34 cellular contexts compared by ENCODE assay signal in the genomic region with DNA sequence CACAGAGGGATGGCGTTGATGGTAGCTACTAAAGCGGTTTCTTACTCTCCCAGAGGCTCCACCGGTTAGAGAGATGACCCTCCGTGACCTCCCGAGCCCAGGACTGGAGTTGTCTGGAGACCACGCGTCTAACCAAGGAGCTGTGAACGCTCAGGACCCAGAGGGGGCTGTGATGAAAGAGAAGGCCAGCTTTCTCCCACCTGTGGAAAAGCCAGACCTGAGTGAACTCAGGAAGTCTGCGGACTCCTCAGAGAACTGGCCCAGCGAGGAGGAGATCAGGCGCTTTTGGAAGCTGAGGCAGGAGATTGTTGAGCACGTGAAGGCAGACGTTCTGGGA.
"Had no signal": no experiment of that assay in that cellular context is flagged by ENCODE, and none has a peak within 500 bp of the region (broad histone marks: within the 10 kb centered on the region; RNA-seq: fewer than 3 reads in every experiment).

No MANE protein-coding gene starts in this region.

- H3K4me3 Mint-ChIP-seq: activated CD4-positive, alpha-beta memory T cell treated with anti-CD3 and anti-CD28 coated beads for 36 hours; activated CD4-positive, alpha-beta T cell treated with anti-CD3 and anti-CD28 coated beads for 36 hours; activated CD4-positive, alpha-beta T cell treated with anti-CD3 and anti-CD28 coated beads, Interleukin-2, amount 10 ng/mL, durations not matched to agents 24 days and 14 days; activated CD8-positive, alpha-beta memory T cell treated with anti-CD3 and anti-CD28 coated beads, Interleukin-2, amount 10 ng/mL, durations not matched to agents 7 days and 5 days; activated CD8-positive, alpha-beta T cell treated with anti-CD3 and anti-CD28 coated beads, Interleukin-2, amount 10 ng/mL, durations not matched to agents 7 days and 5 days; activated naive CD4-positive, alpha-beta T cell treated with anti-CD3 and anti-CD28 coated beads for 36 hours; activated naive CD4-positive, alpha-beta T cell treated with anti-CD3 and anti-CD28 coated beads, Interleukin-2, amount 50 U/mL, for 24 hours; activated naive CD8-positive, alpha-beta T cell treated with anti-CD3 and anti-CD28 coated beads for 36 hours; activated T-helper 1 cell treated with anti-CD3 and anti-CD28 coated beads, Interleukin-12 subunit alpha, Interleukin-12 subunit beta, Interleukin-2, Interleukin-4 antibody, amounts not matched to agents 30 ng/mL and 10 ng/mL and 1 ng/mL, durations not matched to agents 14 hours and 24 hours and 36 hours; brain; dendritic cell treated with granulocyte-macrophage colony-stimulating factor and Interleukin-4, amounts not matched to agents 40 ng/mL and 50 ng/mL, for 4 days; endodermal cell; T-cell; T-helper 1 cell treated with Interleukin-12 subunit alpha and Interleukin-12 subunit beta and Interleukin-4 antibody, amounts not matched to agents 30 μg/mL and 1 μg/mL, for 36 hours; T-helper 2 cell treated with Interferon-gamma antibody and Interleukin-4, amounts not matched to agents 5 μg/mL and 100 μg/mL, for 36 hours had no signal

- H3K27ac Mint-ChIP-seq: activated CD4-positive, alpha-beta memory T cell treated with anti-CD3 and anti-CD28 coated beads for 36 hours; activated CD4-positive, alpha-beta T cell treated with anti-CD3 and anti-CD28 coated beads, Interleukin-2, amount 10 ng/mL, durations not matched to agents 24 days and 14 days; activated CD8-positive, alpha-beta memory T cell treated with anti-CD3 and anti-CD28 coated beads, Interleukin-2, amount 10 ng/mL, durations not matched to agents 7 days and 5 days; activated CD8-positive, alpha-beta T cell treated with anti-CD3 and anti-CD28 coated beads, Interleukin-2, amount 10 ng/mL, durations not matched to agents 7 days and 5 days; activated naive CD4-positive, alpha-beta T cell treated with anti-CD3 and anti-CD28 coated beads for 36 hours; activated naive CD4-positive, alpha-beta T cell treated with anti-CD3 and anti-CD28 coated beads, Interleukin-2, amount 50 U/mL, for 24 hours; activated naive CD8-positive, alpha-beta T cell treated with anti-CD3 and anti-CD28 coated beads for 36 hours; activated T-helper 1 cell treated with anti-CD3 and anti-CD28 coated beads, Interleukin-12 subunit alpha, Interleukin-12 subunit beta, Interleukin-2, Interleukin-4 antibody, amounts not matched to agents 30 ng/mL and 10 ng/mL and 1 ng/mL, durations not matched to agents 14 hours and 24 hours and 36 hours; activated T-helper 2 cell treated with anti-CD3 and anti-CD28 coated beads, Interferon-gamma antibody, Interleukin-2, Interleukin-4, amounts not matched to agents 10 μg/mL and 5 μg/mL and 100 μg/mL, durations not matched to agents 14 hours and 24 hours and 36 hours; dendritic cell treated with granulocyte-macrophage colony-stimulating factor and Interleukin-4, amounts not matched to agents 40 ng/mL and 50 ng/mL, for 4 days; endodermal cell; T-cell; T-helper 1 cell treated with Interleukin-12 subunit alpha and Interleukin-12 subunit beta and Interleukin-4 antibody, amounts not matched to agents 30 μg/mL and 1 μg/mL, for 36 hours; T-helper 2 cell treated with Interferon-gamma antibody and Interleukin-4, amounts not matched to agents 5 μg/mL and 100 μg/mL, for 36 hours had no signal

- H3K4me1 ChIP-seq: ascending aorta, breast epithelium had no signal

- H3K4me1 Mint-ChIP-seq: activated CD4-positive, alpha-beta T cell treated with anti-CD3 and anti-CD28 coated beads for 36 hours; activated CD8-positive, alpha-beta memory T cell treated with anti-CD3 and anti-CD28 coated beads, Interleukin-2, amount 10 ng/mL, durations not matched to agents 7 days and 5 days; endodermal cell had no signal

- ATAC-seq: activated CD4-positive, alpha-beta T cell treated with anti-CD3 and anti-CD28 coated beads for 36 hours; activated CD8-positive, alpha-beta memory T cell treated with anti-CD3 and anti-CD28 coated beads, Interleukin-2, amount 10 ng/mL, durations not matched to agents 7 days and 5 days; activated CD8-positive, alpha-beta T cell treated with anti-CD3 and anti-CD28 coated beads, Interleukin-2, amount 10 ng/mL, durations not matched to agents 7 days and 5 days; T-cell had no signal

- H3K27me3 ChIP-seq: ascending aorta, breast epithelium, cardiac muscle cell, dorsolateral prefrontal cortex had no signal

- H3K27ac ChIP-seq: ascending aorta, breast epithelium, cardiac muscle cell, coronary artery, dorsolateral prefrontal cortex, WERI-Rb-1 had no signal

- H3K27me3 Mint-ChIP-seq: activated CD4-positive, alpha-beta memory T cell treated with anti-CD3 and anti-CD28 coated beads for 36 hours; activated CD4-positive, alpha-beta T cell treated with anti-CD3 and anti-CD28 coated beads for 36 hours; activated CD4-positive, alpha-beta T cell treated with anti-CD3 and anti-CD28 coated beads, Interleukin-2, amount 10 ng/mL, durations not matched to agents 24 days and 14 days; activated CD8-positive, alpha-beta memory T cell treated with anti-CD3 and anti-CD28 coated beads, Interleukin-2, amount 10 ng/mL, durations not matched to agents 7 days and 5 days; activated naive CD4-positive, alpha-beta T cell treated with anti-CD3 and anti-CD28 coated beads, Interleukin-2, amount 50 U/mL, for 24 hours; activated naive CD8-positive, alpha-beta T cell treated with anti-CD3 and anti-CD28 coated beads for 36 hours; dendritic cell treated with granulocyte-macrophage colony-stimulating factor and Interleukin-4, amounts not matched to agents 40 ng/mL and 50 ng/mL, for 4 days; T-cell had no signal

- H3K36me3 Mint-ChIP-seq: activated CD4-positive, alpha-beta memory T cell treated with anti-CD3 and anti-CD28 coated beads for 36 hours; activated CD8-positive, alpha-beta memory T cell treated with anti-CD3 and anti-CD28 coated beads, Interleukin-2, amount 10 ng/mL, durations not matched to agents 7 days and 5 days; activated naive CD8-positive, alpha-beta T cell treated with anti-CD3 and anti-CD28 coated beads for 36 hours had no signal

- DNase-seq: activated CD4-positive, alpha-beta memory T cell treated with anti-CD3 and anti-CD28 coated beads for 36 hours; activated CD4-positive, alpha-beta T cell treated with anti-CD3 and anti-CD28 coated beads for 36 hours; activated CD4-positive, alpha-beta T cell treated with anti-CD3 and anti-CD28 coated beads, Interleukin-2, amount 10 ng/mL, durations not matched to agents 24 days and 14 days; activated CD4-positive, CD25-positive, alpha-beta regulatory T cell; activated CD4-positive, CD25-positive, alpha-beta regulatory T cell treated with anti-CD3 and anti-CD28 coated beads, Interleukin-2, amount 50 U/mL, for 72 hours; activated CD8-positive, alpha-beta memory T cell treated with anti-CD3 and anti-CD28 coated beads, Interleukin-2, amount 10 ng/mL, durations not matched to agents 7 days and 5 days; activated CD8-positive, alpha-beta memory T cell treated with anti-CD3 and anti-CD28 coated beads, Interleukin-2, amount 50 U/mL, for 4 hours; activated CD8-positive, alpha-beta T cell treated with anti-CD3 and anti-CD28 coated beads, Interleukin-2, amount 10 ng/mL, durations not matched to agents 7 days and 5 days; activated effector memory CD4-positive, alpha-beta T cell treated with anti-CD3 and anti-CD28 coated beads, Interleukin-2, amount 50 U/mL, for 16 hours; activated naive CD4-positive, alpha-beta T cell treated with anti-CD3 and anti-CD28 coated beads for 36 hours; activated naive CD8-positive, alpha-beta T cell treated with anti-CD3 and anti-CD28 coated beads for 36 hours; activated T-cell treated with anti-CD3 and anti-CD28 coated beads, Interleukin-2, amount 50 U/mL, for 1 hour; activated T-cell treated with anti-CD3 and anti-CD28 coated beads, Interleukin-2, amount 50 U/mL, for 48 hours; central memory CD4-positive, alpha-beta T cell; cerebellar nuclear complex; effector memory CD4-positive, alpha-beta T cell; endodermal cell; foreskin fibroblast; head of caudate nucleus; T-cell; T1000; WERI-Rb-1 had no signal

- H3K36me3 ChIP-seq: breast epithelium had no signal

- H3K9me3 ChIP-seq: ascending aorta, breast epithelium had no signal

- H3K4me3 ChIP-seq: ascending aorta, breast epithelium, cardiac muscle cell, coronary artery, dorsolateral prefrontal cortex had no signal

- H3K9me3 Mint-ChIP-seq: activated CD4-positive, alpha-beta memory T cell treated with anti-CD3 and anti-CD28 coated beads for 36 hours; activated CD4-positive, alpha-beta T cell treated with anti-CD3 and anti-CD28 coated beads, Interleukin-2, amount 10 ng/mL, durations not matched to agents 24 days and 14 days; activated naive CD4-positive, alpha-beta T cell treated with anti-CD3 and anti-CD28 coated beads for 36 hours; activated naive CD4-positive, alpha-beta T cell treated with anti-CD3 and anti-CD28 coated beads, Interleukin-2, amount 50 U/mL, for 24 hours; activated naive CD8-positive, alpha-beta T cell treated with anti-CD3 and anti-CD28 coated beads for 36 hours; activated T-helper 1 cell treated with anti-CD3 and anti-CD28 coated beads, Interleukin-12 subunit alpha, Interleukin-12 subunit beta, Interleukin-2, Interleukin-4 antibody, amounts not matched to agents 30 ng/mL and 10 ng/mL and 1 ng/mL, durations not matched to agents 14 hours and 24 hours and 36 hours; activated T-helper 2 cell treated with anti-CD3 and anti-CD28 coated beads, Interferon-gamma antibody, Interleukin-2, Interleukin-4, amounts not matched to agents 10 μg/mL and 5 μg/mL and 100 μg/mL, durations not matched to agents 14 hours and 24 hours and 36 hours; brain; dendritic cell treated with granulocyte-macrophage colony-stimulating factor and Interleukin-4, amounts not matched to agents 40 ng/mL and 50 ng/mL, for 4 days; endodermal cell; T-cell; T-helper 1 cell treated with Interleukin-12 subunit alpha and Interleukin-12 subunit beta and Interleukin-4 antibody, amounts not matched to agents 30 μg/mL and 1 μg/mL, for 36 hours; T-helper 2 cell treated with Interferon-gamma antibody and Interleukin-4, amounts not matched to agents 5 μg/mL and 100 μg/mL, for 36 hours had no signal
